Comparison of ENCODE assay signal across 8 cellular contexts in the genomic region with DNA sequence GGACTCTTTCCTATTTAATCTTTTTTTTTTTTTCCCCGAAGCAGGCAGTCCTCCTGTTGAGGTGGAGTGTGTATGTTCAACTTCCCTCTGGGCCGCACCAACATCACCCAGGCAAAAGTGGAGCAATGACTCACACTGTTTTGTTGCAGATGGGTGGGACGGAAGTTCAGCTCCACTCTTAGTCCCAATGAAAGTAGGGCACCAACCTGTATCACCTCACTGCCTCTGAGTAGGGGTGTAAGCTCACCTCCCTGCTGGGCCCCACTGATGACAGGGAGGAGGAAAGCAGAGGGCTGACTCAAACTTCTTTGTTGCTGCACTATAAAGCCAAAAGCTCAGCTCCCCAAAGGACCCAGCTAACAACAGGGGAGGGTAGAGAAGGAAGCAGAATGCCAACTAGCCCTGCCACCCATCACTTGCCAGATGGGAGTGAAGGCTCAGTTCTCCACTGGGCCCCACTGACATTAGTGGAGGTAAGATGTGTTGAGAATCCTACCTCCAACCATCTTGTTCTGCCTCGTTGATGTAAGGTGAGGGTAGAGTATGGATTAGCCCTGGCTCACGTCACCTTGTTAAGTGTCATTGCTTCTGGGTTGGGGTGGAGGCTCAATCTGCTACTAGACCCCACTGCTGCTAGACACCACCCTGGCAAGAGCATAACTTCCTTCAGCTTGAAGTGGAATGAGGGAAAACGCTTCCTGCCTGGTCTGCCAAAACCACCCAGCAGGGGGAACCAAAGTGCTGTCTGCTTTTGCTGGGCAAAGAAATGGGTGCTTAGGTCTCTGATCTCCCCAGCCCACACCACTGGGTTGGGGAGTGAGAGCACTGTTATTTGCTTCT. TPM values are rescaled to one million over a fixed set of nuclear protein-coding genes. Genes with fewer than 3 reads are reported as not detected.
DNase-seq lines count a peak whose midpoint lies in the region; ATAC-seq and TF ChIP-seq lines count a peak whose summit lies in the region.

No MANE protein-coding gene starts in this region.

- H3K27ac ChIP-seq in GM23338 (ENCODE audit: low read depth) (no peak overlapping the region), PC-3 (ENCODE audit: low read length) (no peak overlapping the region), foreskin keratinocyte (no peak overlapping the region), psoas muscle (peak overlapping the region; percentile 51), vagina (no peak overlapping the region)

- H3K79me2 ChIP-seq in GM23338 (replicated peaks; ENCODE audit: insufficient read depth) (no peaks in the 10 kb centered on the region), PC-3 (ENCODE audit: low read length) (peaks cover 31% of the 10 kb centered on the region)

- peaks cover 2% of the 10 kb centered on the region; the same call in 1 of the 3 replicates for H3K4me1 Mint-ChIP-seq in GM23338

- peaks cover 2% of the 10 kb centered on the region; the same call in 1 of the 3 replicates for H3K9me3 Mint-ChIP-seq in GM23338

- BruUV-seq in PC-3 (replicated peaks; lab: Mats Ljungman, UMichigan) = no TSS peak

- WGBS in psoas muscle, 3 donors = 56 to 84% (median 81%) methylated on average over 6 of the region's 6 CpGs

- peak; percentile 82 for ATAC-seq in GM23338
- peak; percentile 80 for ATAC-seq in PC-3
- peak; percentile 81 for ATAC-seq in foreskin keratinocyte
- ATAC-seq in psoas muscle = peak; percentile 68 to 79 (median 74)
- no peak for ATAC-seq in HG03378 (IDR thresholded peaks at IDR 0.05; ENCODE audit: unreplicated experiment)

- H3K27me3 ChIP-seq in GM23338 (ENCODE audit: insufficient read depth) = no peaks in the 10 kb centered on the region
- no peaks in the 10 kb centered on the region for H3K27me3 ChIP-seq in PC-3 (ENCODE audit: low read length)
- no peaks in the 10 kb centered on the region for H3K27me3 ChIP-seq in foreskin keratinocyte
- no peaks in the 10 kb centered on the region for H3K27me3 ChIP-seq in psoas muscle (ENCODE audit: insufficient read depth in 3 of 3, low read length in 2 of 3)
- no peaks in the 10 kb centered on the region for H3K27me3 ChIP-seq in vagina

- DNase-seq in Daoy (ENCODE audit: low read depth) (peak; percentile 39), GM23338 (ENCODE audit: low spot score) (peak; percentile 66), PC-3 (peak; percentile 81), foreskin keratinocyte (no peak), psoas muscle (peak; percentile 45 to 58), vagina (ENCODE audit: extremely low spot score in 2 of 2) (no peak)
- DNase-seq in activated T-cell treated with anti-CD3 and anti-CD28 coated beads, Interleukin-2, amount 50 U/mL, for 48 hours = peak; percentile 87

- H4K20me1 ChIP-seq in GM23338 (replicated peaks; ENCODE audit: insufficient read depth) (no peaks in the 10 kb centered on the region), PC-3 (ENCODE audit: low read length) (0 out of 2 replicates have a peak, but pooled peaks cover 3% of the 10 kb centered on the region)

- H3K4me3 Mint-ChIP-seq in GM23338 = no peak overlapping the region

- H3K36me3 Mint-ChIP-seq in GM23338 (ENCODE audit: low read depth) = peaks cover 3% of the 10 kb centered on the region; the same call in 1 of the 3 replicates

- H3K27ac Mint-ChIP-seq in GM23338 = no peak overlapping the region

- H3K9me3 ChIP-seq in PC-3 (ENCODE audit: low read length) (no peaks in the 10 kb centered on the region), psoas muscle (peaks cover 9% of the 10 kb centered on the region), vagina (no peaks in the 10 kb centered on the region)

- TF ChIP-seq POLR2A in vagina (IDR thresholded peaks at IDR 0.05) = no peak

- H3K4me1 ChIP-seq in GM23338 (ENCODE audit: insufficient read depth) (no peaks in the 10 kb centered on the region), PC-3 (ENCODE audit: insufficient read depth, low read length) (peaks cover 29% of the 10 kb centered on the region), foreskin keratinocyte (peaks cover 16% of the 10 kb centered on the region), psoas muscle (peaks cover under 1% of the 10 kb centered on the region), vagina (no peaks in the 10 kb centered on the region)

- no peak overlapping the region for H3K9ac ChIP-seq in PC-3 (ENCODE audit: low read length)

- H3K4me2 ChIP-seq in GM23338 = no peak overlapping the region
- H3K4me2 ChIP-seq in PC-3 (ENCODE audit: low read length) = peak overlapping the region; percentile 39; the same call in 1 of the 2 replicates

- H3K9me2 ChIP-seq in GM23338 (ENCODE audit: insufficient read depth) (no peaks in the 10 kb centered on the region), PC-3 (replicated peaks; ENCODE audit: low read length) (no peaks in the 10 kb centered on the region)

- H3K4me3 ChIP-seq in GM23338 (no peak overlapping the region), PC-3 (ENCODE audit: low read length) (no peak overlapping the region), psoas muscle (no peak overlapping the region), vagina (no peak overlapping the region)

- TF ChIP-seq CTCF in GM23338 (conservative IDR thresholded peaks at IDR 0.05; ENCODE audit: low read depth in 2 of 2) (peak; percentile 60 to 84), PC-3 (conservative IDR thresholded peaks at IDR 0.05; ENCODE audit: low read depth, low read length) (peak; percentile 75), foreskin keratinocyte (conservative IDR thresholded peaks at IDR 0.05) (peak; percentile 67), psoas muscle (IDR thresholded peaks at IDR 0.05) (peak; percentile 50), vagina (IDR thresholded peaks at IDR 0.05) (peak in 1 of 3 experiments; percentile 25)

- intact Hi-C loops in PC-3 (cut with micrococcal nuclease) (loop anchor here (1.0 to 5.0 kb wide), 6 partner anchors 7 to 275 kb away; no protein-coding TSS in a partner anchor), psoas muscle (cut with DNase I) (loop anchor here (5.0 to 10.0 kb wide), 2 partner anchors 190 to 192 kb away; no protein-coding TSS in a partner anchor), vagina (cut with DNase I) (no loop called here)

- H3K27me3 Mint-ChIP-seq in GM23338 (ENCODE audit: insufficient read depth, low read depth, poor library complexity) = no peaks in the 10 kb centered on the region

- no peaks in the 10 kb centered on the region for H3F3A ChIP-seq in GM23338 (replicated peaks; ENCODE audit: low read depth)
- H3F3A ChIP-seq in PC-3 (ENCODE audit: low read length, unreplicated experiment) = peaks cover 5% of the 10 kb centered on the region

- POLR2A ChIA-PET in PC-3 (lab: Charles Lee; ENCODE audit: unreplicated experiment) = no interaction called here

- H3K36me3 ChIP-seq in GM23338 (ENCODE audit: insufficient read depth) = no peaks in the 10 kb centered on the region
- H3K36me3 ChIP-seq in PC-3 (ENCODE audit: low read depth, low read length) = no peaks in the 10 kb centered on the region
- no peaks in the 10 kb centered on the region for H3K36me3 ChIP-seq in psoas muscle (ENCODE audit: insufficient read depth in 1 of 2, low read depth in 1 of 2)
- no peaks in the 10 kb centered on the region for H3K36me3 ChIP-seq in vagina

- CTCF ChIA-PET in PC-3 (lab: Charles Lee) = interaction anchor here (0.6 to 1.3 kb wide), 3 partner anchors 53 to 415 kb away, joined by 3 to 6 read pairs (median 5); no protein-coding TSS in a partner anchor

- H2AFZ ChIP-seq in GM23338 (no peak overlapping the region), PC-3 (ENCODE audit: low read length) (no peak overlapping the region)

TF ChIP-seq in GM23338, 12 proteins besides CTCF, POLR2A, EP300 and RAD21 (continues in another document):
- TF ChIP-seq, protein P1, sequence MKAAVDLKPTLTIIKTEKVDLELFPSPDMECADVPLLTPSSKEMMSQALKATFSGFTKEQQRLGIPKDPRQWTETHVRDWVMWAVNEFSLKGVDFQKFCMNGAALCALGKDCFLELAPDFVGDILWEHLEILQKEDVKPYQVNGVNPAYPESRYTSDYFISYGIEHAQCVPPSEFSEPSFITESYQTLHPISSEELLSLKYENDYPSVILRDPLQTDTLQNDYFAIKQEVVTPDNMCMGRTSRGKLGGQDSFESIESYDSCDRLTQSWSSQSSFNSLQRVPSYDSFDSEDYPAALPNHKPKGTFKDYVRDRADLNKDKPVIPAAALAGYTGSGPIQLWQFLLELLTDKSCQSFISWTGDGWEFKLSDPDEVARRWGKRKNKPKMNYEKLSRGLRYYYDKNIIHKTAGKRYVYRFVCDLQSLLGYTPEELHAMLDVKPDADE (IDR thresholded peaks at IDR 0.05) = no peak
- TF ChIP-seq EZH2phosphoT487 (IDR thresholded peaks at IDR 0.05; ENCODE audit: unreplicated experiment) (no peak), POLR2AphosphoS5 (IDR thresholded peaks at IDR 0.05; ENCODE audit: low read depth) (no peak), ZNF114 (CRISPR knock-in tag; IDR thresholded peaks at IDR 0.05) (no peak), EZH2 (IDR thresholded peaks at IDR 0.05; ENCODE audit: low read depth, unreplicated experiment) (no peak)

RNA-seq across cellular contexts. Expression of a gene that starts 14.1 kb away (rescaled TPM):
- 39.5 and 44.5 TPM in 2 replicates for total RNA-seq in Daoy (2014; rRNA removed; shearing (Covaris generic))
- 10.3 and 12.2 TPM in 2 replicates for total RNA-seq in GM23338 (2014; rRNA removed; shearing (Covaris generic))
- polyA plus RNA-seq in GM23338 (2016; fragmentation: Nextera tagmentation; extraction: Ambion mirVana) (3.2 and 3.3 TPM in 2 replicates), foreskin keratinocyte (10.8 and 11.0 TPM in 2 replicates), psoas muscle (10 to 100 TPM; 35.4 to 82.8 (median 39.1) TPM)
- total RNA-seq in PC-3 (2014; rRNA removed) (22.8 and 24.6 TPM in 2 replicates), foreskin keratinocyte (30.5 and 34.6 TPM in 2 replicates), psoas muscle (10 to 100 TPM; 56.4 to 91.9 (median 77.2) TPM), vagina (22.8 TPM)

Comparison
In these comparisons a context has a peak if more than half of its experiments do, and no peak if none do; other contexts are left out.
1. DNase-seq: peak in Daoy (single experiment), GM23338 (single experiment), PC-3 (single experiment), activated T-cell treated with anti-CD3 and anti-CD28 coated beads, Interleukin-2, amount 50 U/mL, for 48 hours (2 of 2) and psoas muscle (2 of 2); none in foreskin keratinocyte (0 of 2) and vagina (0 of 2).